ENCODE assay signal across 24 cellular contexts in the genomic region with DNA sequence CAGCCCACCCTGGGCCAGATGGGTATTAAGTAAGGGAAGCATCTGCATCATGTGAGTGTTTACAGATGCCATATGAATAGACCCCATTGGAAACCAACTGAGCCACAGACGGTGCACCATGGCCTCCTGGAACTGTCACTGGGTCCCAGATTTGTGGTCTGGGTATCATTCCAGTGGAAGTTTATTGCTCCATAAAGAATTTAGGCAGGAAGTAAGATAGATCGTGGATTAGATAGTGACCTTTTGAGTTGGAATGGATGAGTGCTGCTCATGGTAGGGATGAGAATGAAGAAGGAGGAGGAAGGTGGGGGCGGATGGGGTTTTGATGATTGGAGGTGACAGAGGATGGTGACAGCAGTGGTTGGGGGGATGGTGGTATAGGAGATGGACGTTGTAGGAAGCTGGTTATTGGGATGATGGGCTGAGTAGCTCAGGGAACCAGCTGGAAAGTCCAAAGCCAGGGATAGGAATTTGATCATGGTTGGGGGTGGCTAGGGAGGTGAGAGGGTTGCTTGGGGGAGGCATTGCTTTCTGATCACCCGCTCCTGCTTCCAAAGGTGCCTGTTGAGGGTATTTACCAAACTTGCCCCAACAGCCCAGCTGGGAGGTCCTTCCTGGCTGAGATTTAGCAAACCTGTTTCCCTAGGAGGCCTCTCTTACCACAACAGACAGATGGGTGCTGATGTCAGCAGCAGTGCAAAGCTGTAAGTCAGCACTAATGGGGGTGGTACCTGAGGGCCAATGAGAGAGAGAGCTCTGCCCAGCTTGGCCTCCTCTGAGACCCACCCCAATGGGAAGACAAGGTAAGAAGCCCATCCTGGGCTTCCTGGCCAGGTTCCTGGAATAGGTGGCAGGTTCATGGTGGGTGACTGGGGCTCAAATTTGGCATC.
DNase-seq lines count a peak whose midpoint lies in the region; ATAC-seq and TF ChIP-seq lines count a peak whose summit lies in the region.
"Had no signal": no experiment of that assay in that cellular context is flagged by ENCODE, and none has a peak within 500 bp of the region (broad histone marks: within the 10 kb centered on the region; RNA-seq: fewer than 3 reads in every experiment).

No MANE protein-coding gene starts in this region.

- in situ Hi-C loops in GM13976 (cut with MboI; ENCODE audit: low sequenced_read_pairs, unreplicated experiment), result no loop called here

- no TSS peak for BruUV-seq in OCI-LY7 (replicated peaks; lab: Mats Ljungman, UMichigan)

- no peak overlapping the region for H3K4me3 Mint-ChIP-seq in nephron
- no peak overlapping the region for H3K4me3 Mint-ChIP-seq in natural killer cell
- H3K4me3 Mint-ChIP-seq in activated T-helper 1 cell treated with anti-CD3 and anti-CD28 coated beads, Interleukin-12 subunit alpha, Interleukin-12 subunit beta, Interleukin-2, Interleukin-4 antibody, amounts not matched to agents 30 ng/mL and 10 ng/mL and 1 ng/mL, durations not matched to agents 14 hours and 24 hours and 36 hours, result no peak overlapping the region
- H3K4me3 Mint-ChIP-seq: activated CD4-positive, alpha-beta T cell treated with anti-CD3 and anti-CD28 coated beads, Interleukin-2, amount 10 ng/mL, durations not matched to agents 7 days and 5 days; CD4-positive, alpha-beta memory T cell; T-cell had no signal

- POLR2A ChIA-PET in OCI-LY7 (lab: Charles Lee), result interaction anchor here (0.5 to 1.3 kb wide), 2 partner anchors 17 to 1030 kb away, joined by 3 read pairs; no protein-coding TSS in a partner anchor

- H3K36me3 ChIP-seq in OCI-LY7 (ENCODE audit: insufficient read depth, low read length), result no peaks in the 10 kb centered on the region
- H3K36me3 ChIP-seq: brain microvascular endothelial cell, esophagus squamous epithelium, gastroesophageal sphincter, spleen had no signal

- no peaks in the 10 kb centered on the region for H3K9me3 ChIP-seq in OCI-LY7 (ENCODE audit: low read length)
- H3K9me3 ChIP-seq: esophagus squamous epithelium, gastroesophageal sphincter, spleen had no signal

- H4K20me1 ChIP-seq in OCI-LY7 (ENCODE audit: insufficient read depth, low read length), result no peaks in the 10 kb centered on the region

- no peak overlapping the region for H2AFZ ChIP-seq in OCI-LY7 (ENCODE audit: low read length)

- H3K4me2 ChIP-seq in OCI-LY7 (ENCODE audit: low read length), result no peak overlapping the region

- ATAC-seq in natural killer cell, result no peak
- ATAC-seq: gastroesophageal sphincter; stimulated activated naive CD8-positive, alpha-beta T cell treated with anti-CD3 and anti-CD28 coated beads, Interleukin-15, Interleukin-2, amounts not matched to agents 100 U/mL and 50 U/mL, for 24 hours; T-cell had no signal

- H3K27ac Mint-ChIP-seq in nephron (peak overlapping the region in 2 of 3 experiments; percentile 49 to 69), natural killer cell (no peak overlapping the region)
- no peak overlapping the region for H3K27ac Mint-ChIP-seq in activated T-helper 1 cell treated with anti-CD3 and anti-CD28 coated beads, Interleukin-12 subunit alpha, Interleukin-12 subunit beta, Interleukin-2, Interleukin-4 antibody, amounts not matched to agents 30 ng/mL and 10 ng/mL and 1 ng/mL, durations not matched to agents 14 hours and 24 hours and 36 hours
- H3K27ac Mint-ChIP-seq: activated CD4-positive, alpha-beta T cell treated with anti-CD3 and anti-CD28 coated beads, Interleukin-2, amount 10 ng/mL, durations not matched to agents 7 days and 5 days; CD4-positive, alpha-beta memory T cell; T-cell had no signal

- H3K9me2 ChIP-seq in OCI-LY7 (ENCODE audit: insufficient read depth, low read length), result no peaks in the 10 kb centered on the region

- H3K4me1 Mint-ChIP-seq in nephron (peaks cover 26% of the 10 kb centered on the region), natural killer cell (no peaks in the 10 kb centered on the region)
- H3K4me1 Mint-ChIP-seq in activated T-helper 1 cell treated with anti-CD3 and anti-CD28 coated beads, Interleukin-12 subunit alpha, Interleukin-12 subunit beta, Interleukin-2, Interleukin-4 antibody, amounts not matched to agents 30 ng/mL and 10 ng/mL and 1 ng/mL, durations not matched to agents 14 hours and 24 hours and 36 hours (ENCODE audit: low read depth), result no peaks in the 10 kb centered on the region
- H3K4me1 Mint-ChIP-seq: activated CD4-positive, alpha-beta T cell treated with anti-CD3 and anti-CD28 coated beads, Interleukin-2, amount 10 ng/mL, durations not matched to agents 7 days and 5 days; CD4-positive, alpha-beta memory T cell; T-cell had no signal

- CTCF ChIA-PET in OCI-LY7 (lab: Charles Lee; ENCODE audit: unreplicated experiment), result no interaction called here

- intact Hi-C loops in natural killer cell (cut with micrococcal nuclease), result no loop called here
- intact Hi-C loops in activated T-helper 1 cell treated with anti-CD3 and anti-CD28 coated beads, Interleukin-12 subunit alpha, Interleukin-12 subunit beta, Interleukin-2, Interleukin-4 antibody, amounts not matched to agents 30 ng/mL and 10 ng/mL and 1 ng/mL, durations not matched to agents 14 hours and 24 hours and 36 hours (cut with micrococcal nuclease), result no loop called here
- intact Hi-C loops in OCI-LY7 (cut with micrococcal nuclease; ENCODE audit: unreplicated experiment), result no loop called here

- H3K9me3 Mint-ChIP-seq in nephron (no peaks in the 10 kb centered on the region), natural killer cell (no peaks in the 10 kb centered on the region)
- no peaks in the 10 kb centered on the region for H3K9me3 Mint-ChIP-seq in activated T-helper 1 cell treated with anti-CD3 and anti-CD28 coated beads, Interleukin-12 subunit alpha, Interleukin-12 subunit beta, Interleukin-2, Interleukin-4 antibody, amounts not matched to agents 30 ng/mL and 10 ng/mL and 1 ng/mL, durations not matched to agents 14 hours and 24 hours and 36 hours
- H3K9me3 Mint-ChIP-seq: activated CD4-positive, alpha-beta T cell treated with anti-CD3 and anti-CD28 coated beads, Interleukin-2, amount 10 ng/mL, durations not matched to agents 7 days and 5 days; CD4-positive, alpha-beta memory T cell; T-cell had no signal

- no peaks in the 10 kb centered on the region for H3K79me2 ChIP-seq in OCI-LY7 (ENCODE audit: insufficient read depth, low read depth, low read length)

- H3K36me3 Mint-ChIP-seq in nephron (ENCODE audit: low read depth), result no peaks in the 10 kb centered on the region
- no peaks in the 10 kb centered on the region for H3K36me3 Mint-ChIP-seq in natural killer cell
- no peaks in the 10 kb centered on the region for H3K36me3 Mint-ChIP-seq in activated T-helper 1 cell treated with anti-CD3 and anti-CD28 coated beads, Interleukin-12 subunit alpha, Interleukin-12 subunit beta, Interleukin-2, Interleukin-4 antibody, amounts not matched to agents 30 ng/mL and 10 ng/mL and 1 ng/mL, durations not matched to agents 14 hours and 24 hours and 36 hours (ENCODE audit: low read depth)
- H3K36me3 Mint-ChIP-seq: CD4-positive, alpha-beta memory T cell; T-cell had no signal

- peaks cover 18% of the 10 kb centered on the region for H3K27me3 Mint-ChIP-seq in nephron (ENCODE audit: low read depth)
- H3K27me3 Mint-ChIP-seq in natural killer cell (ENCODE audit: low read depth in 2 of 2), result peaks cover 6 to 26% of the 10 kb centered on the region in 2 donors
- H3K27me3 Mint-ChIP-seq in activated T-helper 1 cell treated with anti-CD3 and anti-CD28 coated beads, Interleukin-12 subunit alpha, Interleukin-12 subunit beta, Interleukin-2, Interleukin-4 antibody, amounts not matched to agents 30 ng/mL and 10 ng/mL and 1 ng/mL, durations not matched to agents 14 hours and 24 hours and 36 hours (ENCODE audit: insufficient read depth), result peaks cover 9% of the 10 kb centered on the region

- H3K27ac ChIP-seq in VCaP (peak overlapping the region; percentile 72), OCI-LY7 (ENCODE audit: low read depth, low read length, poor library complexity, severe bottlenecking) (no peak overlapping the region)
- H3K27ac ChIP-seq: brain microvascular endothelial cell, esophagus squamous epithelium, gastroesophageal sphincter, spleen had no signal

- H3K4me3 ChIP-seq in OCI-LY7 (ENCODE audit: low read depth, low read length, poor library complexity, severe bottlenecking), result no peak overlapping the region
- H3K4me3 ChIP-seq: esophagus squamous epithelium, gastroesophageal sphincter, spleen had no signal

- TF ChIP-seq CTCF in VCaP (conservative IDR thresholded peaks at IDR 0.05) (no peak), nephron (IDR thresholded peaks at IDR 0.05; ENCODE audit: unreplicated experiment in 3 of 3) (no peak), natural killer cell (IDR thresholded peaks at IDR 0.05) (no peak), GM13976 (IDR thresholded peaks at IDR 0.05; ENCODE audit: borderline replicate concordance, control extremely low read depth, extremely low read depth, insufficient read depth, missing control alignments) (no peak), OCI-LY7 (conservative IDR thresholded peaks at IDR 0.05; ENCODE audit: low read length) (no peak)

- no peaks in the 10 kb centered on the region for H3K4me1 ChIP-seq in OCI-LY7 (ENCODE audit: insufficient read depth, low read length, poor library complexity, severe bottlenecking)
- H3K4me1 ChIP-seq: esophagus squamous epithelium, gastroesophageal sphincter, spleen had no signal

- DNase-seq in EL (peak; percentile 37), NCI-H2171 (lab: John Stamatoyannopoulos, UW) (peak; percentile 52), natural killer cell (no peak), GM13976 (ENCODE audit: low spot score) (no peak), OCI-LY7 (ENCODE audit: low spot score) (no peak)
- DNase-seq in activated T-helper 1 cell treated with anti-CD3 and anti-CD28 coated beads, Interleukin-12 subunit alpha, Interleukin-12 subunit beta, Interleukin-2, Interleukin-4 antibody, amounts not matched to agents 30 ng/mL and 10 ng/mL and 1 ng/mL, durations not matched to agents 14 hours and 24 hours and 36 hours (ENCODE audit: low spot score), result no peak
- DNase-seq: activated CD4-positive, alpha-beta T cell treated with anti-CD3 and anti-CD28 coated beads, Interleukin-2, amount 10 ng/mL, durations not matched to agents 7 days and 5 days; activated effector memory CD4-positive, alpha-beta T cell treated with Interleukin-2 at 50 U/mL for 16 hours; brain microvascular endothelial cell; CD4-positive, alpha-beta memory T cell; DMS53; effector memory CD4-positive, alpha-beta T cell; esophagus squamous epithelium; islet precursor cell; NCI-H1105; NCI-H510A; SHP77; spleen; stimulated activated CD4-positive, alpha-beta T cell treated with anti-CD3 and anti-CD28 coated beads, Interleukin-4, amount 100 ng/mL, for 24 hours; stimulated activated naive CD8-positive, alpha-beta T cell treated with anti-CD3 and anti-CD28 coated beads, Interleukin-15, Interleukin-2, amounts not matched to agents 100 U/mL and 50 U/mL, for 24 hours; T-cell had no signal

Comparison
In these comparisons a context has a peak if more than half of its experiments do, and no peak if none do; other contexts are left out.
1. DNase-seq: peak in EL (single experiment) and NCI-H2171 (single experiment); none in natural killer cell (single experiment), activated T-helper 1 cell treated with anti-CD3 and anti-CD28 coated beads, Interleukin-12 subunit alpha, Interleukin-12 subunit beta, Interleukin-2, Interleukin-4 antibody, amounts not matched to agents 30 ng/mL and 10 ng/mL and 1 ng/mL, durations not matched to agents 14 hours and 24 hours and 36 hours (single experiment), GM13976 (single experiment) and OCI-LY7 (single experiment).
2. H3K27ac Mint-ChIP-seq: peak in nephron (2 of 3); none in natural killer cell (0 of 2) and activated T-helper 1 cell treated with anti-CD3 and anti-CD28 coated beads, Interleukin-12 subunit alpha, Interleukin-12 subunit beta, Interleukin-2, Interleukin-4 antibody, amounts not matched to agents 30 ng/mL and 10 ng/mL and 1 ng/mL, durations not matched to agents 14 hours and 24 hours and 36 hours (single experiment).